26 cellular contexts compared by ENCODE assay signal in genomic region chr22:40270031-40270430, GRCh38.
"Had no signal": no experiment of that assay in that cellular context is flagged by ENCODE, and none has a peak within 500 bp of the region (broad histone marks: within the 10 kb centered on the region; RNA-seq: fewer than 3 reads in every experiment).

No MANE protein-coding gene starts in this region.

- H3K27me3 Mint-ChIP-seq: activated CD4-positive, alpha-beta T cell treated with anti-CD3 and anti-CD28 coated beads, Interleukin-2, amount 10 ng/mL, durations not matched to agents 7 days and 5 days; activated CD8-positive, alpha-beta T cell treated with anti-CD3 and anti-CD28 coated beads for 36 hours; activated naive CD4-positive, alpha-beta T cell treated with anti-CD3 and anti-CD28 coated beads, Interleukin-2, amount 50 U/mL, for 24 hours; activated naive CD8-positive, alpha-beta T cell treated with anti-CD3 and anti-CD28 coated beads, Interleukin-2, amount 10 ng/mL, durations not matched to agents 7 days and 5 days had no signal

- H3K4me3 ChIP-seq: body of pancreas had no signal

- H3K4me1 ChIP-seq: body of pancreas, foreskin keratinocyte had no signal

- H3K9me3 Mint-ChIP-seq: activated CD4-positive, alpha-beta T cell treated with anti-CD3 and anti-CD28 coated beads, Interleukin-2, amount 10 ng/mL, durations not matched to agents 7 days and 5 days; activated CD8-positive, alpha-beta T cell treated with anti-CD3 and anti-CD28 coated beads for 36 hours; activated naive CD4-positive, alpha-beta T cell treated with anti-CD3 and anti-CD28 coated beads for 36 hours; activated naive CD4-positive, alpha-beta T cell treated with anti-CD3 and anti-CD28 coated beads, Interleukin-2, amount 50 U/mL, for 24 hours; activated naive CD8-positive, alpha-beta T cell treated with anti-CD3 and anti-CD28 coated beads, Interleukin-2, amount 10 ng/mL, durations not matched to agents 7 days and 5 days; activated T-helper 1 cell treated with anti-CD3 and anti-CD28 coated beads, Interleukin-12 subunit alpha, Interleukin-12 subunit beta, Interleukin-2, Interleukin-4 antibody, amounts not matched to agents 30 ng/mL and 10 ng/mL and 1 ng/mL, durations not matched to agents 14 hours and 24 hours and 36 hours; activated T-helper 2 cell treated with anti-CD3 and anti-CD28 coated beads, Interferon-gamma antibody, Interleukin-2, Interleukin-4, amounts not matched to agents 10 μg/mL and 5 μg/mL and 100 μg/mL, durations not matched to agents 14 hours and 24 hours and 36 hours had no signal

- H3K27ac ChIP-seq: body of pancreas, foreskin keratinocyte had no signal

- H3K27me3 ChIP-seq: body of pancreas, foreskin keratinocyte had no signal

- H3K4me3 Mint-ChIP-seq: activated CD4-positive, alpha-beta T cell treated with anti-CD3 and anti-CD28 coated beads, Interleukin-2, amount 10 ng/mL, durations not matched to agents 7 days and 5 days; activated CD8-positive, alpha-beta T cell treated with anti-CD3 and anti-CD28 coated beads for 36 hours; activated naive CD4-positive, alpha-beta T cell treated with anti-CD3 and anti-CD28 coated beads for 36 hours; activated naive CD4-positive, alpha-beta T cell treated with anti-CD3 and anti-CD28 coated beads, Interleukin-2, amount 50 U/mL, for 24 hours; activated naive CD8-positive, alpha-beta T cell treated with anti-CD3 and anti-CD28 coated beads, Interleukin-2, amount 10 ng/mL, durations not matched to agents 7 days and 5 days; activated T-helper 1 cell treated with anti-CD3 and anti-CD28 coated beads, Interleukin-12 subunit alpha, Interleukin-12 subunit beta, Interleukin-2, Interleukin-4 antibody, amounts not matched to agents 30 ng/mL and 10 ng/mL and 1 ng/mL, durations not matched to agents 14 hours and 24 hours and 36 hours had no signal

- H3K27ac Mint-ChIP-seq: activated CD4-positive, alpha-beta T cell treated with anti-CD3 and anti-CD28 coated beads, Interleukin-2, amount 10 ng/mL, durations not matched to agents 7 days and 5 days; activated CD8-positive, alpha-beta T cell treated with anti-CD3 and anti-CD28 coated beads for 36 hours; activated naive CD4-positive, alpha-beta T cell treated with anti-CD3 and anti-CD28 coated beads for 36 hours; activated naive CD8-positive, alpha-beta T cell treated with anti-CD3 and anti-CD28 coated beads, Interleukin-2, amount 10 ng/mL, durations not matched to agents 7 days and 5 days; activated T-helper 1 cell treated with anti-CD3 and anti-CD28 coated beads, Interleukin-12 subunit alpha, Interleukin-12 subunit beta, Interleukin-2, Interleukin-4 antibody, amounts not matched to agents 30 ng/mL and 10 ng/mL and 1 ng/mL, durations not matched to agents 14 hours and 24 hours and 36 hours; activated T-helper 2 cell treated with anti-CD3 and anti-CD28 coated beads, Interferon-gamma antibody, Interleukin-2, Interleukin-4, amounts not matched to agents 10 μg/mL and 5 μg/mL and 100 μg/mL, durations not matched to agents 14 hours and 24 hours and 36 hours had no signal

- ATAC-seq: activated CD8-positive, alpha-beta T cell treated with anti-CD3 and anti-CD28 coated beads for 36 hours; body of pancreas; esophagus mucosa; foreskin keratinocyte had no signal

- H3K9me3 ChIP-seq: body of pancreas had no signal

- DNase-seq: activated CD4-positive, alpha-beta T cell treated with anti-CD3 and anti-CD28 coated beads for 4 hours; activated CD4-positive, alpha-beta T cell treated with anti-CD3 and anti-CD28 coated beads, Interleukin-2, amount 10 ng/mL, durations not matched to agents 7 days and 5 days; activated CD4-positive, alpha-beta T cell treated with anti-CD3 and anti-CD28 coated beads, Interleukin-2, amount 50 U/mL, for 4 hours; activated CD4-positive, CD25-positive, alpha-beta regulatory T cell; activated CD4-positive, CD25-positive, alpha-beta regulatory T cell treated with anti-CD3 and anti-CD28 coated beads, Interleukin-2, amount 50 U/mL, for 72 hours; activated CD8-positive, alpha-beta memory T cell treated with anti-CD3 and anti-CD28 coated beads for 24 hours; activated CD8-positive, alpha-beta T cell treated with anti-CD3 and anti-CD28 coated beads for 36 hours; activated effector memory CD4-positive, alpha-beta T cell treated with anti-CD3 and anti-CD28 coated beads, Interleukin-2, amount 50 U/mL, for 16 hours; activated naive CD4-positive, alpha-beta T cell treated with anti-CD3 and anti-CD28 coated beads for 36 hours; activated naive CD8-positive, alpha-beta T cell treated with anti-CD3 and anti-CD28 coated beads, Interleukin-2, amount 10 ng/mL, durations not matched to agents 7 days and 5 days; activated T-cell treated with anti-CD3 and anti-CD28 coated beads, Interleukin-2, amount 50 U/mL, for 48 hours; amniotic stem cell; anterior cingulate cortex; body of pancreas; caudate nucleus; cortex of kidney; dermis blood vessel endothelial cell; effector CD8-positive, alpha-beta T cell; foreskin keratinocyte; head of caudate nucleus; T-helper 1 cell; T-helper 2 cell had no signal
